ENCODE assay signal across 8 cellular contexts in genomic region chr10:112532053-112532658, GRCh38.
DNase-seq lines count a peak whose midpoint lies in the region; ATAC-seq, FAIRE-seq and TF ChIP-seq lines count a peak whose summit lies in the region.

No MANE protein-coding gene starts in this region.

- ATAC-seq in GM18498 (IDR thresholded peaks at IDR 0.05; ENCODE audit: unreplicated experiment) (peak; percentile 97), GM21576 (IDR thresholded peaks at IDR 0.05; ENCODE audit: unreplicated experiment) (peak; percentile 97)

- H2AFZ ChIP-seq in Loucy (ENCODE audit: low read length), result no peak overlapping the region

- DNase-seq in esophagus muscularis mucosa (ENCODE audit: extremely low spot score) (no peak), WERI-Rb-1 (no peak), NCI-H526 treated with DMSO at 0.1 percent for 48 hours (lab: John Stamatoyannopoulos, UW) (no peak), NCI-H748 treated with DMSO at 0.1 percent for 48 hours (lab: John Stamatoyannopoulos, UW) (no peak), frontal cortex (ENCODE audit: low spot score in 2 of 2) (no peak)

- TF ChIP-seq CTCF in Loucy (conservative IDR thresholded peaks at IDR 0.05; ENCODE audit: low read length) (no peak), esophagus muscularis mucosa (IDR thresholded peaks at IDR 0.05) (no peak), WERI-Rb-1 (IDR thresholded peaks at IDR 0.05; ENCODE audit: low read depth, low read length) (no peak)

- H3K27ac ChIP-seq in esophagus muscularis mucosa (replicated peaks in 1 of 4), result no peak overlapping the region
- no peak overlapping the region for H3K27ac ChIP-seq in WERI-Rb-1

- H3K9ac ChIP-seq in Loucy (ENCODE audit: low read depth, low read length, poor library complexity, severe bottlenecking), result no peak overlapping the region

- H4K20me1 ChIP-seq in Loucy (ENCODE audit: insufficient read depth, low read length, poor library complexity, severe bottlenecking), result no peaks in the 10 kb centered on the region

- no peak for FAIRE-seq in frontal cortex (lab: Jason Lieb, UNC)

- no peak for TF ChIP-seq POLR2A in esophagus muscularis mucosa (IDR thresholded peaks at IDR 0.05; ENCODE audit: low read depth)

- no peaks in the 10 kb centered on the region for H3K79me2 ChIP-seq in Loucy (ENCODE audit: insufficient read depth, low read length)

- intact Hi-C loops in esophagus muscularis mucosa (cut with DNase I), result no loop called here

- H3K27me3 ChIP-seq in Loucy (ENCODE audit: insufficient read depth, low read length, poor library complexity, severe bottlenecking) (no peaks in the 10 kb centered on the region), esophagus muscularis mucosa (no peaks in the 10 kb centered on the region), WERI-Rb-1 (ENCODE audit: insufficient read depth, low read depth, severe bottlenecking) (no peaks in the 10 kb centered on the region)

- peaks cover 5% of the 10 kb centered on the region; the same call in 1 of the 2 replicates for H3K36me3 ChIP-seq in Loucy (ENCODE audit: insufficient read depth, low read length)
- H3K36me3 ChIP-seq in esophagus muscularis mucosa, result no peaks in the 10 kb centered on the region
- peaks cover 2% of the 10 kb centered on the region; the same call in 1 of the 2 replicates for H3K36me3 ChIP-seq in WERI-Rb-1

- no peaks in the 10 kb centered on the region for H3K9me2 ChIP-seq in Loucy (replicated peaks; ENCODE audit: low read depth, low read length)

- TF ChIP-seq EP300 in esophagus muscularis mucosa (IDR thresholded peaks at IDR 0.05), result no peak

- H3K9me3 ChIP-seq in Loucy (ENCODE audit: insufficient read depth, low read depth, low read length) (no peaks in the 10 kb centered on the region), esophagus muscularis mucosa (no peaks in the 10 kb centered on the region), WERI-Rb-1 (ENCODE audit: severe bottlenecking) (no peaks in the 10 kb centered on the region)

- H3K4me3 ChIP-seq in Loucy (ENCODE audit: low read length, poor library complexity, severe bottlenecking), result peak overlapping the region; percentile 5
- H3K4me3 ChIP-seq in esophagus muscularis mucosa, result peak overlapping the region in 3 of 4 donors; percentile 6 to 24 (median 15)
- H3K4me3 ChIP-seq in WERI-Rb-1 (ENCODE audit: low read depth, low read length), result no peak overlapping the region

- H3F3A ChIP-seq in Loucy (ENCODE audit: low read depth), result no peaks in the 10 kb centered on the region

- H3K4me1 ChIP-seq in Loucy (ENCODE audit: insufficient read depth, low read length, poor library complexity, severe bottlenecking) (peaks cover 10% of the 10 kb centered on the region), esophagus muscularis mucosa (peaks cover 0 to 4% (median 0%) of the 10 kb centered on the region in 4 donors)

- 73% methylated on average over 6 of the region's 6 CpGs for WGBS in esophagus muscularis mucosa

- no peak overlapping the region for H3K4me2 ChIP-seq in Loucy (ENCODE audit: low read depth, low read length, poor library complexity, severe bottlenecking)
